ENCODE assay signal across 1 cellular context in the genomic region with DNA sequence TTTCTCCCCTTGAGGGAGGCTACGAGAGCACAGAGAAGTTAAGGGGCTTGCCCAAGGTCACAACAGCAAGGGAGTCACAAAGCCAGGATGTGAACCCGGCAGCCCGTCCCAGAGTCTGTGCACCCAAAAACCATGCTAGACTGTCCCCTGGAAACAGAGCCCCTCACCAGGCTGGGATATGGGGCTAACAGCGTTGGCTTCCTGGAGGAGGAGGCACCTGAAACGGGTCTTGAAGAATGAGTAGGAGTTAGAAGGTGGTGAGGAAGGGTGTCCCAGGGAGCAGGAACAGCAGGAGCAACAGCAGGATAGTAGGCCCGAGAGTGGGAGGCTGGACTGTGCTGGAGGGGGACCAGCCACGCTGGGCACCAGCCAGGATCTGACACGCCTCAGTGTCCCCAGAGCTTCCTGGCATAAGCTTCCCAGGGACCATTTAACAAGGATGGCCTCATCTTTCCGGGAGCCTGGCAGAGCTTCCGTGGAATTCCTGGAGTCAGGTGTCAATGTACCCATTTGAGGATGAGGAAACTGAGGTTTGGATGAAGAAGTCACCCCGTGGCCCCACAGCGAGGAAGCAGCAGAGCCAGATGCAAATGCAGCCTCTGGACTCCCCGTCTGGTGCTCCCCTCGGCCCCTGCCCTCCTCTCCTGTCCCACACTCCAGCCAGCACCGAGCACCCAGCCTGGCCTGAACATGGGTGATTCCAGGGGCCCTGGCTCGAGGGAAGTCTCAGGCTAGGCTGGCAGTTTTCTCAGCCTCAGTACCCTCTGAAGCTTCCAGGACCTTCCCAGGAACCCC.
TF ChIP-seq lines count a peak whose summit lies in the region.

No MANE protein-coding gene starts in this region.

TF ChIP-seq in SK-N-SH, 30 proteins besides CTCF, POLR2A, EP300 and RAD21 (continued from another document):
- TF ChIP-seq, protein P1, sequence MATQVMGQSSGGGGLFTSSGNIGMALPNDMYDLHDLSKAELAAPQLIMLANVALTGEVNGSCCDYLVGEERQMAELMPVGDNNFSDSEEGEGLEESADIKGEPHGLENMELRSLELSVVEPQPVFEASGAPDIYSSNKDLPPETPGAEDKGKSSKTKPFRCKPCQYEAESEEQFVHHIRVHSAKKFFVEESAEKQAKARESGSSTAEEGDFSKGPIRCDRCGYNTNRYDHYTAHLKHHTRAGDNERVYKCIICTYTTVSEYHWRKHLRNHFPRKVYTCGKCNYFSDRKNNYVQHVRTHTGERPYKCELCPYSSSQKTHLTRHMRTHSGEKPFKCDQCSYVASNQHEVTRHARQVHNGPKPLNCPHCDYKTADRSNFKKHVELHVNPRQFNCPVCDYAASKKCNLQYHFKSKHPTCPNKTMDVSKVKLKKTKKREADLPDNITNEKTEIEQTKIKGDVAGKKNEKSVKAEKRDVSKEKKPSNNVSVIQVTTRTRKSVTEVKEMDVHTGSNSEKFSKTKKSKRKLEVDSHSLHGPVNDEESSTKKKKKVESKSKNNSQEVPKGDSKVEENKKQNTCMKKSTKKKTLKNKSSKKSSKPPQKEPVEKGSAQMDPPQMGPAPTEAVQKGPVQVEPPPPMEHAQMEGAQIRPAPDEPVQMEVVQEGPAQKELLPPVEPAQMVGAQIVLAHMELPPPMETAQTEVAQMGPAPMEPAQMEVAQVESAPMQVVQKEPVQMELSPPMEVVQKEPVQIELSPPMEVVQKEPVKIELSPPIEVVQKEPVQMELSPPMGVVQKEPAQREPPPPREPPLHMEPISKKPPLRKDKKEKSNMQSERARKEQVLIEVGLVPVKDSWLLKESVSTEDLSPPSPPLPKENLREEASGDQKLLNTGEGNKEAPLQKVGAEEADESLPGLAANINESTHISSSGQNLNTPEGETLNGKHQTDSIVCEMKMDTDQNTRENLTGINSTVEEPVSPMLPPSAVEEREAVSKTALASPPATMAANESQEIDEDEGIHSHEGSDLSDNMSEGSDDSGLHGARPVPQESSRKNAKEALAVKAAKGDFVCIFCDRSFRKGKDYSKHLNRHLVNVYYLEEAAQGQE (IDR thresholded peaks at IDR 0.05; ENCODE audit: low read depth, low read length) = no peak
- TF ChIP-seq TCF12 (IDR thresholded peaks at IDR 0.05) (no peak), TAF1 (IDR thresholded peaks at IDR 0.05; ENCODE audit: borderline replicate concordance, low read depth, low read length) (no peak), RFX5 (IDR thresholded peaks at IDR 0.05; ENCODE audit: low read length) (no peak), NRF1 (IDR thresholded peaks at IDR 0.05; ENCODE audit: low read depth, low read length) (no peak), ELF1 (IDR thresholded peaks at IDR 0.05) (no peak), GABPA (IDR thresholded peaks at IDR 0.05; ENCODE audit: low read depth) (no peak), SIN3A (IDR thresholded peaks at IDR 0.05; ENCODE audit: borderline replicate concordance, low read depth, low read length) (no peak), SMC3 (IDR thresholded peaks at IDR 0.05; ENCODE audit: low read depth, low read length) (no peak)
- TF ChIP-seq, protein P2, sequence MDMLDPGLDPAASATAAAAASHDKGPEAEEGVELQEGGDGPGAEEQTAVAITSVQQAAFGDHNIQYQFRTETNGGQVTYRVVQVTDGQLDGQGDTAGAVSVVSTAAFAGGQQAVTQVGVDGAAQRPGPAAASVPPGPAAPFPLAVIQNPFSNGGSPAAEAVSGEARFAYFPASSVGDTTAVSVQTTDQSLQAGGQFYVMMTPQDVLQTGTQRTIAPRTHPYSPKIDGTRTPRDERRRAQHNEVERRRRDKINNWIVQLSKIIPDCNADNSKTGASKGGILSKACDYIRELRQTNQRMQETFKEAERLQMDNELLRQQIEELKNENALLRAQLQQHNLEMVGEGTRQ (IDR thresholded peaks at IDR 0.05; ENCODE audit: borderline replicate concordance, low read depth, low read length) = no peak
- TF ChIP-seq, protein P3, sequence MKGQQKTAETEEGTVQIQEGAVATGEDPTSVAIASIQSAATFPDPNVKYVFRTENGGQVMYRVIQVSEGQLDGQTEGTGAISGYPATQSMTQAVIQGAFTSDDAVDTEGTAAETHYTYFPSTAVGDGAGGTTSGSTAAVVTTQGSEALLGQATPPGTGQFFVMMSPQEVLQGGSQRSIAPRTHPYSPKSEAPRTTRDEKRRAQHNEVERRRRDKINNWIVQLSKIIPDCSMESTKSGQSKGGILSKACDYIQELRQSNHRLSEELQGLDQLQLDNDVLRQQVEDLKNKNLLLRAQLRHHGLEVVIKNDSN (IDR thresholded peaks at IDR 0.05; ENCODE audit: borderline replicate concordance, low read depth) = no peak
